ENCODE assay signal across 8 cellular contexts in genomic region chr1:111448918-111449702, GRCh38. TPM values are rescaled to one million over a fixed set of nuclear protein-coding genes. Genes with fewer than 3 reads are reported as not detected.
DNase-seq lines count a peak whose midpoint lies in the region; ATAC-seq and TF ChIP-seq lines count a peak whose summit lies in the region.

ATP5PB (plus strand) TSS chr1:111449464; CDS start chr1:111449542, 78 bp downstream.
WDR77 (minus strand) TSS chr1:111449256; CDS start chr1:111449169, 87 bp downstream.

- peaks cover 91% of the 10 kb centered on the region for H3K79me2 ChIP-seq in Karpas-422 (ENCODE audit: low read length)

- peaks cover 33% of the 10 kb centered on the region for H3K4me1 ChIP-seq in Karpas-422 (ENCODE audit: low read length)
- peaks cover 48 to 67% (median 60%) of the 10 kb centered on the region in 4 donors for H3K4me1 ChIP-seq in esophagus muscularis mucosa
- H3K4me1 ChIP-seq in muscle layer of duodenum (ENCODE audit: control insufficient read depth in 1 of 2, insufficient read depth in 2 of 2, low read length in 2 of 2) = peaks cover 10 to 47% of the 10 kb centered on the region in 2 donors

- intact Hi-C loops in esophagus muscularis mucosa (cut with DNase I) = no loop called here

- TF ChIP-seq POLR2A in esophagus muscularis mucosa (IDR thresholded peaks at IDR 0.05; ENCODE audit: low read depth) = peak; percentile 23

- DNase-seq in DMS79 treated with DMSO at 0.1 percent for 48 hours (lab: John Stamatoyannopoulos, UW) = peak; percentile 98
- DNase-seq in Karpas-422 = peak; percentile 100
- peak; percentile 100 for DNase-seq in RKO (ENCODE audit: low spot score)
- peak; percentile 80 for DNase-seq in activated T-helper 1 cell treated with Interleukin-2 at 50 U/mL for 16 hours (ENCODE audit: low read depth)
- DNase-seq in esophagus muscularis mucosa (ENCODE audit: extremely low spot score) = peak; percentile 99
- peak; percentile 84 to 90 for DNase-seq in stimulated activated CD8-positive, alpha-beta memory T cell treated with anti-CD3 and anti-CD28 coated beads, Interleukin-7, amount 100 ng/mL, for 4 hours (ENCODE audit: low read depth in 2 of 2)

- H3K27ac ChIP-seq in Karpas-422 (ENCODE audit: low read length) (peak within 1 kb of the TSS; percentile 55), esophagus muscularis mucosa (replicated peaks in 1 of 4) (peak within 1 kb of the TSS; percentile 81 to 91 (median 87)), muscle layer of duodenum (ENCODE audit: low read length) (peak within 1 kb of the TSS; percentile 98)

- ATAC-seq in GM21825 (IDR thresholded peaks at IDR 0.05; ENCODE audit: unreplicated experiment) = peak; percentile 92

- peaks cover 57% of the 10 kb centered on the region for H3K36me3 ChIP-seq in Karpas-422 (ENCODE audit: insufficient read depth, low read length)
- H3K36me3 ChIP-seq in esophagus muscularis mucosa = peaks cover 11 to 45% (median 27%) of the 10 kb centered on the region in 4 donors
- H3K36me3 ChIP-seq in muscle layer of duodenum (ENCODE audit: control insufficient read depth in 1 of 2, insufficient read depth in 2 of 2, low read length in 2 of 2) = peaks cover 14 to 16% of the 10 kb centered on the region in 2 donors

- H3K9me2 ChIP-seq in Karpas-422 (replicated peaks; ENCODE audit: insufficient read depth, low read length) = 0 out of 2 replicates have a peak, but pooled peaks cover 5% of the 10 kb centered on the region

- H3K27me3 ChIP-seq in Karpas-422 (ENCODE audit: low read length) = no peaks in the 10 kb centered on the region
- H3K27me3 ChIP-seq in esophagus muscularis mucosa = no peaks in the 10 kb centered on the region
- no peaks in the 10 kb centered on the region for H3K27me3 ChIP-seq in muscle layer of duodenum (ENCODE audit: low read depth, low read length)

- TF ChIP-seq EP300 in esophagus muscularis mucosa (IDR thresholded peaks at IDR 0.05) = no peak

- peak within 1 kb of the TSS; percentile 55; the same call in 1 of the 2 replicates for H2AFZ ChIP-seq in Karpas-422 (ENCODE audit: low read length)

- peak within 1 kb of the TSS; percentile 90 for H3K4me2 ChIP-seq in Karpas-422 (ENCODE audit: low read depth, low read length, poor library complexity, severe bottlenecking)

- peak within 1 kb of the TSS; percentile 94 for H3K9ac ChIP-seq in Karpas-422 (ENCODE audit: low read length)

- H4K20me1 ChIP-seq in Karpas-422 (ENCODE audit: insufficient read depth, low read depth, low read length) = 0 out of 2 replicates have a peak, but pooled peaks cover 16% of the 10 kb centered on the region

- no peaks in the 10 kb centered on the region for H3K9me3 ChIP-seq in Karpas-422 (ENCODE audit: low read length)
- H3K9me3 ChIP-seq in esophagus muscularis mucosa = no peaks in the 10 kb centered on the region
- no peaks in the 10 kb centered on the region for H3K9me3 ChIP-seq in muscle layer of duodenum (ENCODE audit: control insufficient read depth in 1 of 2, low read length in 2 of 2)

- peak in 1 of 3 experiments; percentile 25 for TF ChIP-seq CTCF in esophagus muscularis mucosa (IDR thresholded peaks at IDR 0.05)

- under 1% methylated on average over 39 of the region's 54 CpGs for WGBS in esophagus muscularis mucosa

- H3K4me3 ChIP-seq in Karpas-422 (ENCODE audit: low read length) (peak within 1 kb of the TSS; percentile 95), esophagus muscularis mucosa (peak within 1 kb of the TSS; percentile 60 to 91 (median 88)), muscle layer of duodenum (ENCODE audit: low read depth in 1 of 2, low read length in 2 of 2) (peak within 1 kb of the TSS; percentile 98 to 99)

RNA-seq across cellular contexts. Expression of gene ATP5PB, which starts in this region (rescaled TPM):
- 362 and 590 TPM in 2 replicates for total RNA-seq in Karpas-422 (2014; rRNA removed; shearing (Covaris generic); ENCODE audit: low replicate concordance)
- 100 to 1,000 TPM; 177 to 203 (median 192) TPM for total RNA-seq in esophagus muscularis mucosa

RNA-seq across cellular contexts. Expression of gene WDR77, which starts in this region (rescaled TPM):
- total RNA-seq in Karpas-422 (2014; rRNA removed; shearing (Covaris generic); ENCODE audit: low replicate concordance) = 58.0 and 59.7 TPM in 2 replicates
- 10 to 100 TPM; 20.8 to 27.6 (median 25.7) TPM for total RNA-seq in esophagus muscularis mucosa

Comparison
In these comparisons a context has a peak if more than half of its experiments do, and no peak if none do; other contexts are left out.
1. Peak in every context shown above with its lines: DNase-seq, ATAC-seq, H3K4me3 ChIP-seq and H3K27ac ChIP-seq.